Comparison of ENCODE assay signal across 25 cellular contexts in the genomic region with DNA sequence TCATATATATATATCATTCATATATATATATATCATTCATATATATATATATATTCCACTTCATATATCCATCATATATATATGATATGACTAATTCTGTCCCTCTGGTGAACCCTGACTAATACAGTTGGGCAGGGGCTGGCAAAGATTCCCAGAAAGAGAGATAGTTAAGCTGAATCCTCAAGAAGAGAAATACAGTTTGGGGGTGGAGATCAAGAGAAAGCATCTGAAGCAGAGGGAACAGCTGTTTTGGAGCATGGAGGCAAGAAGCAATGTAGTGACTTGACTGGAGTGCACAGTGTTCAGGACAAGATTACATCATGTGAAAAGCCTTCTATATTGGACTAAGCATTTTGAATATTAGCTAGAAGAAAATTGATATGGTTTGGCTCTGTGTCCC.
A peak's percentile ranks its signal among the peaks of the same experiment; 100 is the strongest.
DNase-seq lines count a peak whose midpoint lies in the region; ATAC-seq and TF ChIP-seq lines count a peak whose summit lies in the region.
"Had no signal": no experiment of that assay in that cellular context is flagged by ENCODE, and none has a peak within 500 bp of the region (broad histone marks: within the 10 kb centered on the region; RNA-seq: fewer than 3 reads in every experiment).

No MANE protein-coding gene starts in this region.

- in situ Hi-C loops in astrocyte of the spinal cord (cut with HindIII; ENCODE audit: low sequenced_read_pairs) = no loop called here

- no peak for ATAC-seq in HG03571 (IDR thresholded peaks at IDR 0.05; ENCODE audit: unreplicated experiment)
- ATAC-seq: activated CD4-positive, CD25-positive, alpha-beta regulatory T cell treated with anti-CD3 and anti-CD28 coated beads, Interleukin-2, amount 50 U/mL, for 24 hours; activated T-cell treated with anti-CD3 and anti-CD28 coated beads, Interleukin-2, amount 50 U/mL, for 72 hours; HCT116; Panc1; right lobe of liver; stimulated activated effector memory CD8-positive, alpha-beta T cell treated with anti-CD3 and anti-CD28 coated beads, Interleukin-12 subunit alpha, Interleukin-12 subunit beta, amount 100 ng/mL, for 72 hours; T-helper 17 cell had no signal

- H3K4me3 ChIP-seq in astrocyte of the spinal cord (ENCODE audit: low read depth, low read length) = no peak overlapping the region
- no peak overlapping the region for H3K4me3 ChIP-seq in foreskin fibroblast (ENCODE audit: low read depth in 1 of 2, low read length in 2 of 2)
- H3K4me3 ChIP-seq: adrenal gland, right lobe of liver, transverse colon had no signal

- no peak for TF ChIP-seq CTCF in astrocyte of the spinal cord (IDR thresholded peaks at IDR 0.05; ENCODE audit: low read depth, low read length)
- TF ChIP-seq CTCF in foreskin fibroblast (IDR thresholded peaks at IDR 0.05; ENCODE audit: low read depth, low read length) = no peak

- DNase-seq in HCEC 1CT (peak; percentile 29), astrocyte of the spinal cord (ENCODE audit: low read depth, low spot score) (peak; percentile 2), foreskin fibroblast (peak; percentile 4 to 63), C1 segment of cervical spinal cord (lab: John Stamatoyannopoulos, UW) (no peak), kidney tubule cell (ENCODE audit: low spot score) (no peak), cortex of kidney (lab: John Stamatoyannopoulos, UW) (no peak)
- DNase-seq: activated CD4-positive, alpha-beta T cell treated with anti-CD3 and anti-CD28 coated beads, Interleukin-2, amount 50 U/mL, for 48 hours; activated naive CD4-positive, alpha-beta T cell; activated T-cell treated with anti-CD3 and anti-CD28 coated beads, Interleukin-2, amount 50 U/mL, for 72 hours; adrenal gland; head of caudate nucleus; naive B cell; NCI-H1436 treated with DMSO at 0.1 percent for 48 hours; NCI-H345; NCI-H748 treated with DMSO at 0.1 percent for 48 hours; right lobe of liver; Right ventricle myocardium superior; stimulated activated CD4-positive, alpha-beta T cell treated with anti-CD3 and anti-CD28 coated beads, Interleukin-15, amount 100 ng/mL, for 24 hours; T-helper 17 cell; transverse colon had no signal

Comparison
In these comparisons a context has a peak if more than half of its experiments do, and no peak if none do; other contexts are left out.
1. DNase-seq: peak in HCEC 1CT (single experiment), astrocyte of the spinal cord (single experiment) and foreskin fibroblast (2 of 2); none in C1 segment of cervical spinal cord (0 of 14), kidney tubule cell (single experiment) and cortex of kidney (single experiment).